8 cellular contexts compared by ENCODE assay signal in genomic region chr6:159789377-159790148, GRCh38. TPM values are rescaled to one million over a fixed set of nuclear protein-coding genes. Genes with fewer than 3 reads are reported as not detected.
A peak's percentile ranks its signal among the peaks of the same experiment; 100 is the strongest.
DNase-seq lines count a peak whose midpoint lies in the region; ATAC-seq, FAIRE-seq and TF ChIP-seq lines count a peak whose summit lies in the region.

Gene TCP1 (minus strand): TSS chr6:159789602. CDS start chr6:159789468, 134 bp downstream.

- H3K27me3 ChIP-seq in IMR-90 (ENCODE audit: control insufficient read depth, insufficient read depth, low read length) (no peaks in the 10 kb centered on the region), endothelial cell of umbilical vein (ENCODE audit: control insufficient read depth in 2 of 2, insufficient read depth in 2 of 2, low read length in 2 of 2) (no peaks in the 10 kb centered on the region)

- no TSS peak for BruUV-seq in IMR-90 (replicated peaks; lab: Mats Ljungman, UMichigan)
- no TSS peak for BruUV-seq in endothelial cell of umbilical vein (replicated peaks; lab: Mats Ljungman, UMichigan)

- H3K23ac ChIP-seq in IMR-90 (ENCODE audit: low read depth, low read length): peak within 1 kb of the TSS; percentile 95

- H4K91ac ChIP-seq in IMR-90 (ENCODE audit: insufficient read depth, low read depth, low read length): peak within 1 kb of the TSS; percentile 89

- H3K56ac ChIP-seq in IMR-90 (ENCODE audit: extremely low read depth, insufficient read depth, low read length): peak within 1 kb of the TSS; percentile 79

- TF ChIP-seq CTCF in IMR-90 (conservative IDR thresholded peaks at IDR 0.05; ENCODE audit: low read depth, low read length): no peak
- no peak for TF ChIP-seq CTCF in endothelial cell of umbilical vein (IDR thresholded peaks at IDR 0.05; ENCODE audit: extremely low read depth in 1 of 2, insufficient read depth in 1 of 2, low read depth in 1 of 2, low read length in 2 of 2)

- H3K36me3 ChIP-seq in IMR-90 (ENCODE audit: control insufficient read depth, insufficient read depth, low read length) (peaks cover 10% of the 10 kb centered on the region), endothelial cell of umbilical vein (ENCODE audit: control insufficient read depth in 2 of 2, extremely low read depth in 1 of 2, insufficient read depth in 2 of 2, low read length in 2 of 2) (peaks cover 7 to 9% of the 10 kb centered on the region in 2 experiments)

- DNase-seq in DMS 273 (lab: John Stamatoyannopoulos, UW; ENCODE audit: unreplicated experiment) (peak; percentile 100), IMR-90 (peak; percentile 99), OCI-M1 (lab: John Stamatoyannopoulos, UW) (peak; percentile 100), activated T-cell treated with anti-CD3 and anti-CD28 coated beads for 24 hours (ENCODE audit: low read depth) (peak; percentile 99), endothelial cell of umbilical vein (ENCODE audit: low read depth, low spot score) (peak; percentile 100), midbrain (lab: John Stamatoyannopoulos, UW) (peak; percentile 100)
- DNase-seq in stimulated activated CD8-positive, alpha-beta memory T cell treated with anti-CD3 and anti-CD28 coated beads, Interleukin-2, amount 100 ng/mL, for 1 hour (ENCODE audit: low read depth in 2 of 2): peak; percentile 97 to 98

- peak; percentile 81 for ATAC-seq in GM21528 (IDR thresholded peaks at IDR 0.05; ENCODE audit: low FRiP score, unreplicated experiment)
- ATAC-seq in IMR-90 (ENCODE audit: low read depth): peak; percentile 89

- CTCF ChIA-PET in IMR-90 (lab: Yijun Ruan, JAX) (interaction anchor here (0.7 to 1.3 kb wide), 2 partner anchors 17 to 98 kb away, joined by 3 to 5 read pairs; no protein-coding TSS in a partner anchor), endothelial cell of umbilical vein (lab: Charles Lee) (interaction anchor here (0.7 to 2.4 kb wide), 9 partner anchors 15 to 744 kb away, joined by 3 to 7 read pairs (median 4); partner anchors contain the start of genes ACAT2 and WTAP)

- peak within 1 kb of the TSS; percentile 91 for H3K14ac ChIP-seq in IMR-90 (replicated peaks; ENCODE audit: low read depth, low read length)

- H3K9me1 ChIP-seq in IMR-90 (ENCODE audit: insufficient read depth, low read length): no peaks in the 10 kb centered on the region
- H3K9me1 ChIP-seq in endothelial cell of umbilical vein (replicated peaks; ENCODE audit: control insufficient read depth, extremely low read depth, insufficient read depth, low read length): no peaks in the 10 kb centered on the region

- peak within 1 kb of the TSS; percentile 98 for H2AK9ac ChIP-seq in IMR-90 (replicated peaks; ENCODE audit: low read depth, low read length, poor library complexity)

- peak within 1 kb of the TSS; percentile 76 for H4K5ac ChIP-seq in IMR-90 (ENCODE audit: low read depth, low read length)

- peak within 1 kb of the TSS; percentile 90 for H3K9ac ChIP-seq in IMR-90 (ENCODE audit: low read depth, low read length)
- H3K9ac ChIP-seq in endothelial cell of umbilical vein (replicated peaks; ENCODE audit: extremely low read depth, insufficient read depth, low read length): peak within 1 kb of the TSS; percentile 87

- TF ChIP-seq POLR2A in IMR-90 (IDR thresholded peaks at IDR 0.05; ENCODE audit: low read depth, low read length) (peak; percentile 95), endothelial cell of umbilical vein (IDR thresholded peaks at IDR 0.05; ENCODE audit: low read depth, low read length) (peak; percentile 88)

- no peaks in the 10 kb centered on the region for H3K9me3 ChIP-seq in IMR-90 (ENCODE audit: control insufficient read depth, insufficient read depth, low read length)
- H3K9me3 ChIP-seq in endothelial cell of umbilical vein (replicated peaks; ENCODE audit: control insufficient read depth, insufficient read depth, low read length): no peaks in the 10 kb centered on the region

- peaks cover 4% of the 10 kb centered on the region for H3K4me1 ChIP-seq in IMR-90 (ENCODE audit: control insufficient read depth, insufficient read depth, low read length)
- H3K4me1 ChIP-seq in endothelial cell of umbilical vein (ENCODE audit: control insufficient read depth, extremely low read depth, insufficient read depth, low read length): peaks cover 27% of the 10 kb centered on the region

- H2BK15ac ChIP-seq in IMR-90 (ENCODE audit: low read depth, low read length): peak within 1 kb of the TSS; percentile 9; the same call in 1 of the 3 replicates

- H3K79me1 ChIP-seq in IMR-90 (ENCODE audit: low read depth in 1 of 2, low read length in 2 of 2): peaks cover 13 to 33% of the 10 kb centered on the region in 2 experiments

- H3K4ac ChIP-seq in IMR-90 (ENCODE audit: low read depth, low read length): peak within 1 kb of the TSS; percentile 90

- in situ Hi-C loops in IMR-90 (cut with MboI; ENCODE audit: low sequenced_read_pairs): no loop called here

- H3K4me2 ChIP-seq in IMR-90 (ENCODE audit: low read depth, low read length): peak within 1 kb of the TSS; percentile 85
- peak within 1 kb of the TSS; percentile 89 for H3K4me2 ChIP-seq in endothelial cell of umbilical vein (ENCODE audit: insufficient read depth, low read length)

- FAIRE-seq in endothelial cell of umbilical vein (lab: Jason Lieb, UNC): peak; percentile 99

- intact Hi-C loops in IMR-90 (cut with micrococcal nuclease) (loop anchor here (1.0 to 2.0 kb wide), 3 partner anchors 62 to 151 kb away; partner anchors contain the start of gene WTAP), endothelial cell of umbilical vein (cut with micrococcal nuclease) (loop anchor here (1.0 to 10.0 kb wide), 8 partner anchors 27 to 668 kb away; partner anchors contain the start of genes ACAT2, SOD2 and WTAP)

- dilution Hi-C loops in IMR-90 (cut with HindIII; ENCODE audit: low sequenced_read_pairs, unreplicated experiment): no loop called here
- dilution Hi-C loops in endothelial cell of umbilical vein (cut with MboI; ENCODE audit: extremely low pct_ligation_motif_present, low sequenced_read_pairs): no loop called here

- H4K20me1 ChIP-seq in IMR-90 (ENCODE audit: insufficient read depth, low read length) (peaks cover 16% of the 10 kb centered on the region), endothelial cell of umbilical vein (replicated peaks; ENCODE audit: control insufficient read depth, extremely low read depth, insufficient read depth, low read length) (peaks cover 2% of the 10 kb centered on the region)

- WGBS in IMR-90 (ENCODE audit: extremely low coverage in 2 of 2, insufficient read length in 1 of 2), 2 experiments: 0% methylated on average over 10 of the region's 64 CpGs; no CpG with 5 or more reads in 1 of the 2 experiments

- H2AFZ ChIP-seq in IMR-90 (replicated peaks; ENCODE audit: low read length, poor library complexity) (peak within 1 kb of the TSS; percentile 96), endothelial cell of umbilical vein (ENCODE audit: low read depth, low read length) (peak within 1 kb of the TSS; percentile 87)

- H3K27ac ChIP-seq in IMR-90 (ENCODE audit: insufficient read depth, low read length) (peak within 1 kb of the TSS; percentile 91), endothelial cell of umbilical vein (ENCODE audit: insufficient read depth, low read depth, low read length) (peak within 1 kb of the TSS; percentile 62)

- H3K79me2 ChIP-seq in endothelial cell of umbilical vein (ENCODE audit: control insufficient read depth, insufficient read depth, low read length): peaks cover 82% of the 10 kb centered on the region

- peak within 1 kb of the TSS; percentile 77 for H2AK5ac ChIP-seq in IMR-90 (ENCODE audit: low read depth, low read length)

- H3K4me3 ChIP-seq in IMR-90 (ENCODE audit: insufficient read depth, low read depth, low read length) (peak within 1 kb of the TSS; percentile 89), endothelial cell of umbilical vein (replicated peaks in 1 of 3; ENCODE audit: insufficient read depth in 1 of 3, low read depth in 1 of 3, low read length in 3 of 3) (peak within 1 kb of the TSS; percentile 63 to 95 (median 64))

- H3K18ac ChIP-seq in IMR-90 (ENCODE audit: low read depth, low read length): peak within 1 kb of the TSS; percentile 30

- POLR2A ChIA-PET in IMR-90 (lab: Charles Lee; ENCODE audit: unreplicated experiment): interaction anchor here (0.5 to 1.0 kb wide), 3 partner anchors 26 to 1976 kb away, joined by 3 to 6 read pairs (median 3); no protein-coding TSS in a partner anchor
- POLR2A ChIA-PET in endothelial cell of umbilical vein (lab: Charles Lee): interaction anchor here (0.5 to 2.9 kb wide), 9 partner anchors 9 to 223 kb away, joined by 3 to 21 read pairs (median 3); partner anchors contain the start of genes ACAT2, SOD2 and WTAP

- TF ChIP-seq RAD21 in IMR-90 (IDR thresholded peaks at IDR 0.05; ENCODE audit: low read length): no peak

- H2BK5ac ChIP-seq in IMR-90 (ENCODE audit: low read depth, low read length, poor library complexity, severe bottlenecking): peak within 1 kb of the TSS; percentile 75

- H4K8ac ChIP-seq in IMR-90 (ENCODE audit: low read depth in 2 of 2, low read length in 2 of 2): peak within 1 kb of the TSS; percentile 74 to 89

- no peak within 1 kb of the TSS for H2BK20ac ChIP-seq in IMR-90 (ENCODE audit: low read depth, low read length)

- H2BK120ac ChIP-seq in IMR-90 (ENCODE audit: low read depth, low read length): peak within 1 kb of the TSS; percentile 54

TF ChIP-seq in IMR-90, 13 proteins besides CTCF, POLR2A, EP300 and RAD21 (continues in another document):
- no peak for TF ChIP-seq CEBPB (IDR thresholded peaks at IDR 0.05; ENCODE audit: low read depth, low read length)
- peak; percentile 47; the same call in 1 of the 2 replicates for TF ChIP-seq MAZ (IDR thresholded peaks at IDR 0.05; ENCODE audit: borderline replicate concordance, low read depth, low read length)
- no peak for TF ChIP-seq MAFK (IDR thresholded peaks at IDR 0.05; ENCODE audit: low read depth, low read length)

TF ChIP-seq in endothelial cell of umbilical vein, 7 proteins besides CTCF, POLR2A, EP300 and RAD21 (continues in another document):
- TF ChIP-seq JUN (IDR thresholded peaks at IDR 0.05; ENCODE audit: borderline replicate concordance, insufficient read depth, insufficient read length, low read depth) (no peak), FOS (IDR thresholded peaks at IDR 0.05; ENCODE audit: borderline replicate concordance, insufficient read depth, low read length) (no peak), POLR2AphosphoS5 (IDR thresholded peaks at IDR 0.05; ENCODE audit: insufficient read depth, low read depth, low read length) (peak; percentile 90)

RNA-seq across cellular contexts. Expression of gene TCP1, which starts in this region (rescaled TPM):
- total RNA-seq in IMR-90 (2012; rRNA removed) (576 and 610 TPM in 2 replicates), endothelial cell of umbilical vein (288 and 302 TPM in 2 replicates)
- polyA plus RNA-seq in IMR-90 (2012; rRNA removed) (119 and 123 TPM in 2 replicates), endothelial cell of umbilical vein (112 and 168 TPM in 2 replicates)
- 89.7 and 201 TPM in 2 replicates for polyA plus RNA-seq in IMR-90 (2012; cell fraction: cytosol; rRNA removed)
- 136 and 202 TPM in 2 replicates for polyA plus RNA-seq in IMR-90 (2012; cell fraction: nucleus; rRNA removed; ENCODE audit: low replicate concordance)
- 119 and 120 TPM in 2 replicates for polyA plus RNA-seq in endothelial cell of umbilical vein (2011; cell fraction: cytosol; rRNA removed)
- 232 and 279 TPM in 2 replicates for polyA plus RNA-seq in endothelial cell of umbilical vein (2011; cell fraction: nucleus; rRNA removed)
- 253 and 293 TPM in 2 replicates for polyA plus RNA-seq in endothelial cell of umbilical vein (2012)
- polyA minus RNA-seq in endothelial cell of umbilical vein: 206 and 271 TPM in 2 replicates
- 279 TPM for polyA minus RNA-seq in endothelial cell of umbilical vein (2011; cell fraction: cytosol; rRNA and poly(A)+ RNA removed)
- 150 and 164 TPM in 2 replicates for polyA minus RNA-seq in endothelial cell of umbilical vein (2011; cell fraction: nucleus; rRNA and poly(A)+ RNA removed)

Comparison
In these comparisons a context has a peak if more than half of its experiments do, and no peak if none do; other contexts are left out.
1. Peak in every context shown above with its lines: DNase-seq, ATAC-seq, H3K4me3 ChIP-seq and H3K27ac ChIP-seq.